Comparison of ENCODE assay signal across 20 cellular contexts in the genomic region with DNA sequence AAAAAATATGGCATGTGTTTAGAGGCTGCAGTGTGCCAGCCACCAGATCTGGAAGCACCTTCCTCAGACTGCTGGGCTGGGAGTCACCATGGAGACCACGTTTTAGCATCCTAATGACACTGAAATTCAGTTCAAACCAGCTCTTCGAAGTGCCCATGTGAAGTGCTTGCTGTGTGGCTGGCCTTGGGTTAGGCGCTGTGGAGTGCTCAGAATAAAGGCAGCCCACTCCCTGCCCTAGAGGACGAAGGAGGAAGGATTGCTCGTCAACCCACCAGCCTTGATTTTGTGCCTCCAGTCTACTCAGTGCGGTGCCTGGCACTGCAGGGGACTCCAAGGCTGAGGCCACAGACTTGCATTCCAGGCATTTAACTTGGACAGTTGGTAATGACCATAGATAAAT.
"Had no signal": no experiment of that assay in that cellular context is flagged by ENCODE, and none has a peak within 500 bp of the region (broad histone marks: within the 10 kb centered on the region; RNA-seq: fewer than 3 reads in every experiment).

No MANE protein-coding gene starts in this region.

- H3K27ac Mint-ChIP-seq: activated CD4-positive, alpha-beta memory T cell treated with anti-CD3 and anti-CD28 coated beads, Interleukin-2, amount 10 ng/mL, durations not matched to agents 7 days and 5 days; activated CD4-positive, alpha-beta T cell treated with anti-CD3 and anti-CD28 coated beads, Interleukin-2, amount 10 ng/mL, durations not matched to agents 7 days and 5 days; activated naive CD4-positive, alpha-beta T cell treated with anti-CD3 and anti-CD28 coated beads, Interleukin-2, amount 10 ng/mL, durations not matched to agents 7 days and 5 days; activated naive CD8-positive, alpha-beta T cell treated with anti-CD3 and anti-CD28 coated beads for 36 hours; activated T-cell treated with anti-CD3 and anti-CD28 coated beads, Interleukin-2, amount 50 U/mL, for 72 hours; activated T-helper 2 cell treated with anti-CD3 and anti-CD28 coated beads, Interferon-gamma antibody, Interleukin-2, Interleukin-4, amounts not matched to agents 10 μg/mL and 5 μg/mL and 100 μg/mL, durations not matched to agents 14 hours and 24 hours and 36 hours; T-helper 17 cell had no signal

- DNase-seq: activated CD4-positive, alpha-beta memory T cell treated with anti-CD3 and anti-CD28 coated beads, Interleukin-2, amount 10 ng/mL, durations not matched to agents 7 days and 5 days; activated CD4-positive, alpha-beta T cell treated with anti-CD3 and anti-CD28 coated beads, Interleukin-2, amount 10 ng/mL, durations not matched to agents 7 days and 5 days; activated CD4-positive, CD25-positive, alpha-beta regulatory T cell; activated gamma-delta T cell treated with Interleukin-2 at 50 U/mL for 16 hours; activated naive CD4-positive, alpha-beta T cell treated with anti-CD3 and anti-CD28 coated beads, Interleukin-2, amount 10 ng/mL, durations not matched to agents 7 days and 5 days; activated naive CD8-positive, alpha-beta T cell treated with anti-CD3 and anti-CD28 coated beads for 36 hours; activated T-cell treated with anti-CD3 and anti-CD28 coated beads for 4 hours; activated T-cell treated with anti-CD3 and anti-CD28 coated beads, Interleukin-2, amount 50 U/mL, for 72 hours; cerebellar nuclear complex; Kasumi-1; NCI-H1105 treated with DMSO at 0.1 percent for 48 hours; NCI-H1930; NCI-H345; NCI-H510A; NCI-H526 treated with DMSO at 0.1 percent for 48 hours; PC-3; SHP77; T-helper 17 cell; T-helper 9 cell had no signal

- H3K27me3 Mint-ChIP-seq: activated CD4-positive, alpha-beta memory T cell treated with anti-CD3 and anti-CD28 coated beads, Interleukin-2, amount 10 ng/mL, durations not matched to agents 7 days and 5 days; activated CD4-positive, alpha-beta T cell treated with anti-CD3 and anti-CD28 coated beads, Interleukin-2, amount 10 ng/mL, durations not matched to agents 7 days and 5 days; activated naive CD4-positive, alpha-beta T cell treated with anti-CD3 and anti-CD28 coated beads, Interleukin-2, amount 10 ng/mL, durations not matched to agents 7 days and 5 days; activated naive CD8-positive, alpha-beta T cell treated with anti-CD3 and anti-CD28 coated beads for 36 hours had no signal

- H3K4me3 Mint-ChIP-seq: activated CD4-positive, alpha-beta memory T cell treated with anti-CD3 and anti-CD28 coated beads, Interleukin-2, amount 10 ng/mL, durations not matched to agents 7 days and 5 days; activated CD4-positive, alpha-beta T cell treated with anti-CD3 and anti-CD28 coated beads, Interleukin-2, amount 10 ng/mL, durations not matched to agents 7 days and 5 days; activated naive CD4-positive, alpha-beta T cell treated with anti-CD3 and anti-CD28 coated beads, Interleukin-2, amount 10 ng/mL, durations not matched to agents 7 days and 5 days; activated naive CD8-positive, alpha-beta T cell treated with anti-CD3 and anti-CD28 coated beads for 36 hours; activated T-cell treated with anti-CD3 and anti-CD28 coated beads, Interleukin-2, amount 50 U/mL, for 72 hours; T-helper 17 cell had no signal

- H3K36me3 Mint-ChIP-seq: activated naive CD4-positive, alpha-beta T cell treated with anti-CD3 and anti-CD28 coated beads, Interleukin-2, amount 10 ng/mL, durations not matched to agents 7 days and 5 days; activated naive CD8-positive, alpha-beta T cell treated with anti-CD3 and anti-CD28 coated beads for 36 hours had no signal

- H3K4me1 Mint-ChIP-seq: activated CD4-positive, alpha-beta memory T cell treated with anti-CD3 and anti-CD28 coated beads, Interleukin-2, amount 10 ng/mL, durations not matched to agents 7 days and 5 days; activated CD4-positive, alpha-beta T cell treated with anti-CD3 and anti-CD28 coated beads, Interleukin-2, amount 10 ng/mL, durations not matched to agents 7 days and 5 days; activated naive CD4-positive, alpha-beta T cell treated with anti-CD3 and anti-CD28 coated beads, Interleukin-2, amount 10 ng/mL, durations not matched to agents 7 days and 5 days; activated naive CD8-positive, alpha-beta T cell treated with anti-CD3 and anti-CD28 coated beads for 36 hours; T-helper 17 cell had no signal

- ATAC-seq: activated T-cell treated with anti-CD3 and anti-CD28 coated beads, Interleukin-2, amount 50 U/mL, for 72 hours; PC-3; T-helper 17 cell had no signal

- H3K9me3 Mint-ChIP-seq: activated CD4-positive, alpha-beta memory T cell treated with anti-CD3 and anti-CD28 coated beads, Interleukin-2, amount 10 ng/mL, durations not matched to agents 7 days and 5 days; activated CD4-positive, alpha-beta T cell treated with anti-CD3 and anti-CD28 coated beads, Interleukin-2, amount 10 ng/mL, durations not matched to agents 7 days and 5 days; activated naive CD4-positive, alpha-beta T cell treated with anti-CD3 and anti-CD28 coated beads, Interleukin-2, amount 10 ng/mL, durations not matched to agents 7 days and 5 days; activated naive CD8-positive, alpha-beta T cell treated with anti-CD3 and anti-CD28 coated beads for 36 hours; activated T-cell treated with anti-CD3 and anti-CD28 coated beads, Interleukin-2, amount 50 U/mL, for 72 hours; activated T-helper 2 cell treated with anti-CD3 and anti-CD28 coated beads, Interferon-gamma antibody, Interleukin-2, Interleukin-4, amounts not matched to agents 10 μg/mL and 5 μg/mL and 100 μg/mL, durations not matched to agents 14 hours and 24 hours and 36 hours had no signal
